ENCODE assay signal across 8 cellular contexts in the genomic region with DNA sequence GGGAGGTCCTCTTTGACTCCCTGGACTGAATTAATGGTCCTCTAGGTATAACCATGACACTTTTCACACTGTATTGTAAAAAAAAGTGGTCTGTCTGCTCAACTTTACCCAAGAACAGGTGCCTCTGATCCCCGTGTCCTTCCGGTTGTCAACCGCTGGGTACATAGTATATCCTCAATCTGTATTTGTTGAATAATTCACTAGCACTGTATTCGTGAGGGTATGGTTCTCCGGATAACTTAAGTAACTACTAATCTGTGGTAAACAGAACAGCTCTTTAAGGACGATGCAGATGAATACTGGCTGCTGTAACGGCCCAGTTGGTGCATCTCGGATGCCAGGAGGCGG. TPM values are rescaled to one million over a fixed set of nuclear protein-coding genes. Genes with fewer than 3 reads are reported as not detected.
A peak's percentile ranks its signal among the peaks of the same experiment; 100 is the strongest.
DNase-seq lines count a peak whose midpoint lies in the region; ATAC-seq, FAIRE-seq and TF ChIP-seq lines count a peak whose summit lies in the region.

No MANE protein-coding gene starts in this region.

- CTCF ChIA-PET in OCI-LY7 (lab: Charles Lee; ENCODE audit: unreplicated experiment), result interaction anchor here (1.0 to 1.3 kb wide), 2 partner anchors 25 to 285 kb away, joined by 3 to 4 read pairs; no protein-coding TSS in a partner anchor

- H3K79me2 ChIP-seq in ACC112 (ENCODE audit: control insufficient read depth, insufficient read depth, low read length, unreplicated experiment) (no peaks in the 10 kb centered on the region), OCI-LY7 (ENCODE audit: insufficient read depth, low read depth, low read length) (no peaks in the 10 kb centered on the region)

- ATAC-seq in GM21390 (IDR thresholded peaks at IDR 0.05; ENCODE audit: unreplicated experiment) (peak; percentile 16), GM18520 (IDR thresholded peaks at IDR 0.05; ENCODE audit: unreplicated experiment) (no peak)
- no peak for ATAC-seq in stimulated activated effector memory CD8-positive, alpha-beta T cell treated with anti-CD3 and anti-CD28 coated beads, Interleukin-12 subunit alpha, Interleukin-12 subunit beta, amount 100 ng/mL, for 72 hours

- intact Hi-C loops in OCI-LY7 (cut with micrococcal nuclease; ENCODE audit: unreplicated experiment), result loop anchor here (5.0 to 10.0 kb wide), 4 partner anchors 181 to 716 kb away; a partner anchor contains a TSS

- H3K36me3 ChIP-seq in ACC112 (ENCODE audit: insufficient read depth, low read length), result no peaks in the 10 kb centered on the region
- H3K36me3 ChIP-seq in OCI-LY7 (ENCODE audit: insufficient read depth, low read length), result peaks cover 13% of the 10 kb centered on the region

- H3K4me1 ChIP-seq in ACC112 (ENCODE audit: control insufficient read depth, insufficient read depth, low read length, unreplicated experiment) (peaks cover 3% of the 10 kb centered on the region), OCI-LY7 (ENCODE audit: insufficient read depth, low read length, poor library complexity, severe bottlenecking) (peaks cover 13% of the 10 kb centered on the region)

- H3K27me3 ChIP-seq in ACC112 (ENCODE audit: insufficient read depth, low read length), result peaks cover 9% of the 10 kb centered on the region; the same call in 1 of the 2 replicates

- no peak for FAIRE-seq in GM12891 (lab: Jason Lieb, UNC)

- no peaks in the 10 kb centered on the region for H3K9me3 ChIP-seq in OCI-LY7 (ENCODE audit: low read length)

- H3K27ac Mint-ChIP-seq in stimulated activated effector memory CD8-positive, alpha-beta T cell treated with anti-CD3 and anti-CD28 coated beads, Interleukin-12 subunit alpha, Interleukin-12 subunit beta, amount 100 ng/mL, for 72 hours, result no peak overlapping the region

- POLR2A ChIA-PET in OCI-LY7 (lab: Charles Lee), result interaction anchor here (0.5 to 1.6 kb wide), 17 partner anchors 10 to 371 kb away, joined by 3 to 17 read pairs (median 3); a partner anchor contains a TSS

- H3K27ac ChIP-seq in ACC112 (ENCODE audit: low read depth, low read length), result no peak overlapping the region
- peak overlapping the region; percentile 65 for H3K27ac ChIP-seq in OCI-LY7 (ENCODE audit: low read depth, low read length, poor library complexity, severe bottlenecking)

- TF ChIP-seq POLR2A in GM12891 (IDR thresholded peaks at IDR 0.05; ENCODE audit: low read depth, low read length), result no peak

- H2AFZ ChIP-seq in ACC112 (ENCODE audit: low read length, unreplicated experiment) (peak overlapping the region; percentile 36), OCI-LY7 (ENCODE audit: low read length) (peak overlapping the region; percentile 99)

- BruUV-seq in OCI-LY7 (replicated peaks; lab: Mats Ljungman, UMichigan), result no TSS peak

- peaks cover 4% of the 10 kb centered on the region for H3K4me1 Mint-ChIP-seq in stimulated activated effector memory CD8-positive, alpha-beta T cell treated with anti-CD3 and anti-CD28 coated beads, Interleukin-12 subunit alpha, Interleukin-12 subunit beta, amount 100 ng/mL, for 72 hours

- DNase-seq in OCI-LY7 (ENCODE audit: low spot score) (peak; percentile 64), fibroblast of pulmonary artery (ENCODE audit: low read depth) (no peak), iPS-NIHi7 (ENCODE audit: extremely low spot score) (no peak), GM12891 (ENCODE audit: insufficient read length, low spot score) (no peak)
- no peak for DNase-seq in stimulated activated effector memory CD8-positive, alpha-beta T cell treated with anti-CD3 and anti-CD28 coated beads, Interleukin-12 subunit alpha, Interleukin-12 subunit beta, amount 100 ng/mL, for 72 hours (ENCODE audit: low spot score in 2 of 2)

- no peaks in the 10 kb centered on the region for H3K9me3 Mint-ChIP-seq in stimulated activated effector memory CD8-positive, alpha-beta T cell treated with anti-CD3 and anti-CD28 coated beads, Interleukin-12 subunit alpha, Interleukin-12 subunit beta, amount 100 ng/mL, for 72 hours

- TF ChIP-seq CTCF in OCI-LY7 (conservative IDR thresholded peaks at IDR 0.05; ENCODE audit: low read length) (no peak), fibroblast of pulmonary artery (IDR thresholded peaks at IDR 0.05; ENCODE audit: low read length, missing control alignments) (no peak)

- peak overlapping the region; percentile 89 for H3K4me3 Mint-ChIP-seq in stimulated activated effector memory CD8-positive, alpha-beta T cell treated with anti-CD3 and anti-CD28 coated beads, Interleukin-12 subunit alpha, Interleukin-12 subunit beta, amount 100 ng/mL, for 72 hours

- no peaks in the 10 kb centered on the region for H4K20me1 ChIP-seq in OCI-LY7 (ENCODE audit: insufficient read depth, low read length)

- H3K4me2 ChIP-seq in OCI-LY7 (ENCODE audit: low read length), result peak overlapping the region; percentile 87

- no peaks in the 10 kb centered on the region for H3K36me3 Mint-ChIP-seq in stimulated activated effector memory CD8-positive, alpha-beta T cell treated with anti-CD3 and anti-CD28 coated beads, Interleukin-12 subunit alpha, Interleukin-12 subunit beta, amount 100 ng/mL, for 72 hours

- no peaks in the 10 kb centered on the region for H3K9me2 ChIP-seq in OCI-LY7 (ENCODE audit: insufficient read depth, low read length)

- peak overlapping the region; percentile 80 for H3K4me3 ChIP-seq in ACC112 (ENCODE audit: low read depth, low read length)
- peak overlapping the region; percentile 78 for H3K4me3 ChIP-seq in OCI-LY7 (ENCODE audit: low read depth, low read length, poor library complexity, severe bottlenecking)
- peak overlapping the region; percentile 65 for H3K4me3 ChIP-seq in fibroblast of pulmonary artery (replicated peaks; ENCODE audit: low read depth, low read length)

TF ChIP-seq in GM12891, 5 proteins besides CTCF, POLR2A, EP300 and RAD21:
- TF ChIP-seq POLR2AphosphoS5 (IDR thresholded peaks at IDR 0.05; ENCODE audit: low read depth, low read length) (no peak), SPI1 (IDR thresholded peaks at IDR 0.05; ENCODE audit: low read depth, low read length) (no peak), TAF1 (IDR thresholded peaks at IDR 0.05; ENCODE audit: low read depth, low read length) (no peak), POU2F2 (IDR thresholded peaks at IDR 0.05; ENCODE audit: low read depth, low read length) (no peak)

RNA-seq across cellular contexts. Expression of a gene that starts 0.5 kb away (rescaled TPM):
- total RNA-seq in OCI-LY7 (2014; rRNA removed; shearing (Covaris generic)), result 12.0 and 20.4 TPM in 2 replicates
- total RNA-seq in OCI-LY7 (2022), result 13.6 and 14.6 TPM in 2 replicates
- 4.0 TPM for polyA plus RNA-seq in GM12891 (2012; ENCODE audit: low read depth, missing spikeins)

RNA-seq across cellular contexts. Expression of a gene that starts 57.3 kb away (rescaled TPM):
- 83.9 and 99.2 TPM in 2 replicates for total RNA-seq in OCI-LY7 (2014; rRNA removed; shearing (Covaris generic))
- total RNA-seq in OCI-LY7 (2022), result 87.9 and 95.0 TPM in 2 replicates
- polyA plus RNA-seq in GM12891 (2012; ENCODE audit: low read depth, missing spikeins), result 24.7 TPM

RNA-seq across cellular contexts. Expression of a gene that starts 57.4 kb away (rescaled TPM):
- 21.0 and 22.0 TPM in 2 replicates for total RNA-seq in OCI-LY7 (2014; rRNA removed; shearing (Covaris generic))
- total RNA-seq in OCI-LY7 (2022), result 53.6 and 66.1 TPM in 2 replicates
- 14.3 TPM for polyA plus RNA-seq in GM12891 (2012; ENCODE audit: low read depth, missing spikeins)
